ENCODE assay signal across 7 cellular contexts in genomic region chr6:25312703-25313102, GRCh38. TPM values are rescaled to one million over a fixed set of nuclear protein-coding genes. Genes with fewer than 3 reads are reported as not detected.
A peak's percentile ranks its signal among the peaks of the same experiment; 100 is the strongest.
DNase-seq lines count a peak whose midpoint lies in the region; ATAC-seq and TF ChIP-seq lines count a peak whose summit lies in the region.

No MANE protein-coding gene starts in this region.

- H3K27ac ChIP-seq in HEK293 (ENCODE audit: extremely low read depth, low read depth, low read length) (no peak overlapping the region), gastroesophageal sphincter (peak overlapping the region in 2 of 4 donors; percentile 30 to 45), testis (peak overlapping the region; percentile 60 to 76)

- H3K36me3 ChIP-seq in HEK293 (ENCODE audit: control insufficient read depth in 2 of 2, insufficient read depth in 1 of 2, low read length in 2 of 2): no peaks in the 10 kb centered on the region
- no peaks in the 10 kb centered on the region for H3K36me3 ChIP-seq in gastroesophageal sphincter
- no peaks in the 10 kb centered on the region for H3K36me3 ChIP-seq in testis (ENCODE audit: low read depth, missing control alignments)

- H3K4me3 ChIP-seq in HEK293 (ENCODE audit: low read depth, low read length) (no peak overlapping the region), gastroesophageal sphincter (no peak overlapping the region), testis (no peak overlapping the region)

- peak; percentile 8 for ATAC-seq in gastroesophageal sphincter
- no peak for ATAC-seq in GM19351 (IDR thresholded peaks at IDR 0.05; ENCODE audit: unreplicated experiment)
- ATAC-seq in GM19455 (IDR thresholded peaks at IDR 0.05; ENCODE audit: unreplicated experiment): no peak

- peak; percentile 19 to 62 for DNase-seq in SW 1271 (lab: John Stamatoyannopoulos, UW)
- DNase-seq in testis: no peak
- DNase-seq in NCI-H2171 (lab: John Stamatoyannopoulos, UW): no peak

- TF ChIP-seq CTCF in HEK293 (tag by site-specific recombination; IDR thresholded peaks at IDR 0.05) (peak; percentile 23; the same call in 1 of the 2 replicates), gastroesophageal sphincter (IDR thresholded peaks at IDR 0.05) (no peak), testis (IDR thresholded peaks at IDR 0.05) (no peak)

- POLR2A ChIA-PET in HEK293 (lab: Yijun Ruan, JAX): interaction anchor here (0.5 to 1.5 kb wide), 4 partner anchors 14 to 36 kb away, joined by 3 to 5 read pairs (median 4); partner anchors contain the start of gene CARMIL1

- no peak for TF ChIP-seq EP300 in gastroesophageal sphincter (IDR thresholded peaks at IDR 0.05)

- H3K27me3 ChIP-seq in gastroesophageal sphincter: peaks cover 7% of the 10 kb centered on the region
- no peaks in the 10 kb centered on the region for H3K27me3 ChIP-seq in testis

- CTCF ChIA-PET in HEK293 (lab: Yijun Ruan, JAX): interaction anchor here (0.6 to 2.6 kb wide), 7 partner anchors 10 to 165 kb away, joined by 3 to 15 read pairs (median 3); no protein-coding TSS in a partner anchor

- intact Hi-C loops in testis (cut with DNase I; ENCODE audit: low total_unique reads): no loop called here

- WGBS in gastroesophageal sphincter (ENCODE audit: low coverage in 1 of 2), 2 donors: 0% methylated on average over 1 to 2 of the region's 2 CpGs
- 18 to 29% methylated on average over 2 of the region's 2 CpGs for WGBS in testis, 2 donors

- H3K4me1 ChIP-seq in HEK293 (ENCODE audit: control insufficient read depth, insufficient read depth, low read length) (peaks cover 22% of the 10 kb centered on the region), gastroesophageal sphincter (peaks cover 0 to 27% (median 5%) of the 10 kb centered on the region in 3 donors), testis (peaks cover 58% of the 10 kb centered on the region)

- H3K9me3 ChIP-seq in HEK293 (ENCODE audit: control insufficient read depth, insufficient read depth, low read depth, low read length) (no peaks in the 10 kb centered on the region), gastroesophageal sphincter (no peaks in the 10 kb centered on the region), testis (no peaks in the 10 kb centered on the region)

- no peak for TF ChIP-seq POLR2A in gastroesophageal sphincter (IDR thresholded peaks at IDR 0.05)
- TF ChIP-seq POLR2A in testis (IDR thresholded peaks at IDR 0.05): no peak

TF ChIP-seq in HEK293, 187 proteins besides CTCF, POLR2A, EP300 and RAD21 (continues in another document):
- TF ChIP-seq ZNF404 (tag by site-specific recombination; IDR thresholded peaks at IDR 0.05): no peak
- no peak for TF ChIP-seq ZBTB48 (tag by site-specific recombination; IDR thresholded peaks at IDR 0.05)
- TF ChIP-seq ZBTB17 (tag by site-specific recombination; IDR thresholded peaks at IDR 0.05): peak; percentile 28; the same call in 1 of the 2 replicates
- no peak for TF ChIP-seq ZNF768 (tag by site-specific recombination; IDR thresholded peaks at IDR 0.05)
- TF ChIP-seq ZNF214 (tag by site-specific recombination; IDR thresholded peaks at IDR 0.05; ENCODE audit: borderline replicate concordance): no peak
- 0 out of 2 replicates have a peak, but pooled peaks have one; percentile 11 for TF ChIP-seq ZEB2 (tag by site-specific recombination; IDR thresholded peaks at IDR 0.05)
- no peak for TF ChIP-seq ZNF341 (tag by site-specific recombination; IDR thresholded peaks at IDR 0.05; ENCODE audit: low read depth)
- no peak for TF ChIP-seq ZNF121 (tag by site-specific recombination; IDR thresholded peaks at IDR 0.05)
- TF ChIP-seq ZNF837 (tag by site-specific recombination; IDR thresholded peaks at IDR 0.05): no peak
- no peak for TF ChIP-seq ZNF10 (tag by site-specific recombination; IDR thresholded peaks at IDR 0.05)
- TF ChIP-seq ZNF521 (tag by site-specific recombination; IDR thresholded peaks at IDR 0.05): no peak
- no peak for TF ChIP-seq ZFHX2 (tag by site-specific recombination; conservative IDR thresholded peaks at IDR 0.05)
- no peak for TF ChIP-seq ZNF239 (tag by site-specific recombination; IDR thresholded peaks at IDR 0.05)
- peak; percentile 49 for TF ChIP-seq ZNF335 (tag by site-specific recombination; conservative IDR thresholded peaks at IDR 0.05)
- TF ChIP-seq ZNF473 (tag by site-specific recombination; IDR thresholded peaks at IDR 0.05): no peak
- TF ChIP-seq ZNF510 (tag by site-specific recombination; IDR thresholded peaks at IDR 0.05; ENCODE audit: insufficient replicate concordance): no peak
- no peak; the same call in none of the 2 replicates for TF ChIP-seq ZNF629 (tag by site-specific recombination; IDR thresholded peaks at IDR 0.05)
- TF ChIP-seq ZNF488 (tag by site-specific recombination; IDR thresholded peaks at IDR 0.05): no peak
- TF ChIP-seq OSR2 (tag by site-specific recombination; IDR thresholded peaks at IDR 0.05): peak; percentile 83
- no peak for TF ChIP-seq ZNF394 (tag by site-specific recombination; IDR thresholded peaks at IDR 0.05; ENCODE audit: borderline replicate concordance)
- 0 out of 2 replicates have a peak, but pooled peaks have one; percentile 43 for TF ChIP-seq KLF10 (tag by site-specific recombination; IDR thresholded peaks at IDR 0.05)
- peak; percentile 68 for TF ChIP-seq ZNF600 (tag by site-specific recombination; IDR thresholded peaks at IDR 0.05)
- peak; percentile 28 for TF ChIP-seq PRDM6 (tag by site-specific recombination; IDR thresholded peaks at IDR 0.05)
- no peak for TF ChIP-seq ZNF747 (tag by site-specific recombination; IDR thresholded peaks at IDR 0.05)
- no peak for TF ChIP-seq ZNF354C (tag by site-specific recombination; IDR thresholded peaks at IDR 0.05; ENCODE audit: borderline replicate concordance, low read depth)
- TF ChIP-seq, protein P1, sequence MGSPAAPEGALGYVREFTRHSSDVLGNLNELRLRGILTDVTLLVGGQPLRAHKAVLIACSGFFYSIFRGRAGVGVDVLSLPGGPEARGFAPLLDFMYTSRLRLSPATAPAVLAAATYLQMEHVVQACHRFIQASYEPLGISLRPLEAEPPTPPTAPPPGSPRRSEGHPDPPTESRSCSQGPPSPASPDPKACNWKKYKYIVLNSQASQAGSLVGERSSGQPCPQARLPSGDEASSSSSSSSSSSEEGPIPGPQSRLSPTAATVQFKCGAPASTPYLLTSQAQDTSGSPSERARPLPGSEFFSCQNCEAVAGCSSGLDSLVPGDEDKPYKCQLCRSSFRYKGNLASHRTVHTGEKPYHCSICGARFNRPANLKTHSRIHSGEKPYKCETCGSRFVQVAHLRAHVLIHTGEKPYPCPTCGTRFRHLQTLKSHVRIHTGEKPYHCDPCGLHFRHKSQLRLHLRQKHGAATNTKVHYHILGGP (tag by site-specific recombination; IDR thresholded peaks at IDR 0.05): no peak
- TF ChIP-seq, protein P2, sequence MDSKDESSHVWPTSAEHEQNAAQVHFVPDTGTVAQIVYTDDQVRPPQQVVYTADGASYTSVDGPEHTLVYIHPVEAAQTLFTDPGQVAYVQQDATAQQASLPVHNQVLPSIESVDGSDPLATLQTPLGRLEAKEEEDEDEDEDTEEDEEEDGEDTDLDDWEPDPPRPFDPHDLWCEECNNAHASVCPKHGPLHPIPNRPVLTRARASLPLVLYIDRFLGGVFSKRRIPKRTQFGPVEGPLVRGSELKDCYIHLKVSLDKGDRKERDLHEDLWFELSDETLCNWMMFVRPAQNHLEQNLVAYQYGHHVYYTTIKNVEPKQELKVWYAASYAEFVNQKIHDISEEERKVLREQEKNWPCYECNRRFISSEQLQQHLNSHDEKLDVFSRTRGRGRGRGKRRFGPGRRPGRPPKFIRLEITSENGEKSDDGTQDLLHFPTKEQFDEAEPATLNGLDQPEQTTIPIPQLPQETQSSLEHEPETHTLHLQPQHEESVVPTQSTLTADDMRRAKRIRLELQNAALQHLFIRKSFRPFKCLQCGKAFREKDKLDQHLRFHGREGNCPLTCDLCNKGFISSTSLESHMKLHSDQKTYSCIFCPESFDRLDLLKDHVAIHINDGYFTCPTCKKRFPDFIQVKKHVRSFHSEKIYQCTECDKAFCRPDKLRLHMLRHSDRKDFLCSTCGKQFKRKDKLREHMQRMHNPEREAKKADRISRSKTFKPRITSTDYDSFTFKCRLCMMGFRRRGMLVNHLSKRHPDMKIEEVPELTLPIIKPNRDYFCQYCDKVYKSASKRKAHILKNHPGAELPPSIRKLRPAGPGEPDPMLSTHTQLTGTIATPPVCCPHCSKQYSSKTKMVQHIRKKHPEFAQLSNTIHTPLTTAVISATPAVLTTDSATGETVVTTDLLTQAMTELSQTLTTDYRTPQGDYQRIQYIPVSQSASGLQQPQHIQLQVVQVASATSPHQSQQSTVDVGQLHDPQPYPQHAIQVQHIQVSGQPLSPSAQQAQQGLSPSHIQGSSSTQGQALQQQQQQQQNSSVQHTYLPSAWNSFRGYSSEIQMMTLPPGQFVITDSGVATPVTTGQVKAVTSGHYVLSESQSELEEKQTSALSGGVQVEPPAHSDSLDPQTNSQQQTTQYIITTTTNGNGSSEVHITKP (tag by site-specific recombination; IDR thresholded peaks at IDR 0.05): 0 out of 2 replicates have a peak, but pooled peaks have one; percentile 5
- no peak for TF ChIP-seq BCL11B (tag by site-specific recombination; IDR thresholded peaks at IDR 0.05; ENCODE audit: low read depth)

RNA-seq across cellular contexts. Expression of gene CARMIL1, which starts 33.5 kb away (rescaled TPM):
- total RNA-seq in gastroesophageal sphincter (10 to 100 TPM in 3 of 4 donors, 1 to 10 TPM in 1; 6.2 to 17.2 (median 11.5) TPM), testis (100 to 1,000 TPM; 108 to 120 TPM)
- polyA plus RNA-seq in testis (ENCODE audit: insufficient read depth, low read depth, low replicate concordance): 39.4 TPM

Comparison
In these comparisons a context has a peak if more than half of its experiments do, and no peak if none do; other contexts are left out.
1. DNase-seq: peak in SW 1271 (2 of 2); none in testis (single experiment) and NCI-H2171 (single experiment).
2. RNA of gene CARMIL1, which starts 33.5 kb away (total RNA-seq): 108 to 120 TPM in testis; 6.2 to 17.2 TPM in gastroesophageal sphincter; every median in the first group is over 4 times any median in the second.